ENCODE assay signal across 1 cellular context in the genomic region with DNA sequence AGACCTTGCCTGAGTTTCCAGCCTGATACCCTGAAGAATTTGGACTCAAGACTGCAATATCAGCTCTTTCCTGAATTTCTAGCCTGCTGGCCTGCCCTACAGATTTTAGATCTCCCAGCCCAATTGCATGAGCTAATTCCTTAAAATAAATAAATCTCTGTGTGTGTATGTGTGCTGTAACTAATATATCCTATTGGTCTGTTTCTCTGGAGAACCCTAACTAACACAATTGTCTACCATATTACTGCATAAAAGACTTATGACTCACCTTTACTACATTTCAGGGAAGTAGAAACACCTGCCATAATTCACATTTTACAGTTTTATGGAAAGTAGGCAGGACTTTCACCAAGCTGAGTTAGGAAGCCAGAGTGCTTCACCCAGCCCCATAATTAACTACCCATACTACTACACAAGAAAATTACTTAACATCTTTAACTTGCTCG.
TF ChIP-seq lines count a peak whose summit lies in the region.

No MANE protein-coding gene starts in this region.

TF ChIP-seq in HEK293, 187 proteins besides CTCF, POLR2A, EP300 and RAD21 (continued from another document):
- TF ChIP-seq ZNF292 (tag by site-specific recombination; IDR thresholded peaks at IDR 0.05; ENCODE audit: borderline replicate concordance, low read depth) (no peak), ZFP69B (tag by site-specific recombination; IDR thresholded peaks at IDR 0.05) (no peak), ZBTB44 (tag by site-specific recombination; IDR thresholded peaks at IDR 0.05) (0 out of 2 replicates have a peak, but pooled peaks have one; percentile 7), ZNF664 (tag by site-specific recombination; IDR thresholded peaks at IDR 0.05) (peak; percentile 96)
